ENCODE assay signal across 8 cellular contexts in the genomic region with DNA sequence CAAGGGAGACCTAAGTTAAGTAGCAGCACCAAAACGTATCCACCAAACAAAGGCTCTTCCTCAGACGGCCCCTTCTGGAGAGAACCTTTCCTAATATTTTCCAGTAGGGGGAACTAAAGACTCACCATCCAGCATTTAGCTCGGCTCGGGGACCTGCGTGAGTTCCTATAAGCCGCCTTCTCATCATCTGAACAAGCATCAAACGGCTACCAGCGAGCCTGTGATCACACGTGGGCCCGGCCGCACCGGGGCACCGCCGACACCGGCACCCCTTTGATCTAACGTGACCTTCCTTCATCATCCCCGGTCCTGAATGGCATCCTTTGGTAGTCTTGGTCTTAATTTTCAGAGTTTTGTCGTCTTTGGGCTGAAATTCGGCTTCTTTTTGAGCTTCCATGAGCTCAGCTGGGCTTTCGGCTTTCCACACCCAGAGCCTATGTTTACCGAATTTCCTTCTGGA. TPM values are rescaled to one million over a fixed set of nuclear protein-coding genes. Genes with fewer than 3 reads are reported as not detected.
DNase-seq lines count a peak whose midpoint lies in the region; ATAC-seq and TF ChIP-seq lines count a peak whose summit lies in the region.

No MANE protein-coding gene starts in this region.

- peaks cover 0 to 26% (median 7%) of the 10 kb centered on the region in 3 donors for H3K27me3 ChIP-seq in sigmoid colon

- no peaks in the 10 kb centered on the region for H3K9me3 Mint-ChIP-seq in brain

- 1 to 2% methylated on average over 21 of the region's 21 CpGs for WGBS in sigmoid colon, 2 donors

- H3K36me3 ChIP-seq in sigmoid colon = no peaks in the 10 kb centered on the region

- peak overlapping the region; percentile 38 to 61 (median 53) for H3K4me3 ChIP-seq in sigmoid colon

- no peaks in the 10 kb centered on the region for H3K9me3 ChIP-seq in sigmoid colon

- H3K4me1 Mint-ChIP-seq in brain = peaks cover 14% of the 10 kb centered on the region

- TF ChIP-seq CTCF in brain (conservative IDR thresholded peaks at IDR 0.05) (peak; percentile 83), sigmoid colon (IDR thresholded peaks at IDR 0.05) (peak; percentile 49 to 66 (median 55))

- H3K4me3 Mint-ChIP-seq in brain = peak overlapping the region; percentile 88 to 97 (median 94)

- H3K27ac Mint-ChIP-seq in brain = peak overlapping the region; percentile 83 to 99 (median 97)

- ATAC-seq in HG03045 (IDR thresholded peaks at IDR 0.05; ENCODE audit: unreplicated experiment) = no peak

- H3K36me3 Mint-ChIP-seq in brain = no peaks in the 10 kb centered on the region

- TF ChIP-seq EP300 in sigmoid colon (IDR thresholded peaks at IDR 0.05) = no peak

- DNase-seq in GF-D8 (lab: John Stamatoyannopoulos, UW) (peak; percentile 27), HT-29 (ENCODE audit: low spot score) (peak; percentile 52), NCI-H748 (lab: John Stamatoyannopoulos, UW; ENCODE audit: unreplicated experiment) (peak; percentile 91), iPS DF 19.7 (ENCODE audit: low read depth, low spot score) (peak; percentile 71), sigmoid colon (peak; percentile 87)
- DNase-seq in stimulated activated CD4-positive, alpha-beta T cell treated with anti-CD3 and anti-CD28 coated beads, Interleukin-4, amount 100 ng/mL, for 1 hour = no peak

- H3K27me3 Mint-ChIP-seq in brain = peaks cover 17% of the 10 kb centered on the region

- TF ChIP-seq POLR2A in sigmoid colon (IDR thresholded peaks at IDR 0.05) = no peak

- intact Hi-C loops in sigmoid colon (cut with DNase I) = loop anchor here (1.0 kb wide), 1 partner anchor 217 kb away; no protein-coding TSS in a partner anchor

- no peak overlapping the region for H3K27ac ChIP-seq in sigmoid colon

- peaks cover 0 to 21% (median 20%) of the 10 kb centered on the region in 4 donors for H3K4me1 ChIP-seq in sigmoid colon

RNA-seq across cellular contexts. Expression of gene ROBO2, which starts 1.4 kb away (rescaled TPM):
- total RNA-seq in HT-29 (2014; rRNA removed; shearing (Covaris generic)) = 0.55 and 2.8 TPM in 2 replicates
- polyA plus RNA-seq in brain (ENCODE audit: insufficient read depth, low read depth, low replicate concordance) (3.8 TPM), sigmoid colon (under 1 TPM in 2 of 3 donors, not detected in 1; 0.23 to 0.44 TPM)
- total RNA-seq in sigmoid colon = 1 to 10 TPM in 2 of 4 donors, under 1 TPM in 2; 0.27 to 2.9 (median 1.5) TPM
